10 cellular contexts compared by ENCODE assay signal in genomic region chr20:32204485-32205115, GRCh38. TPM values are rescaled to one million over a fixed set of nuclear protein-coding genes. Genes with fewer than 3 reads are reported as not detected.
DNase-seq lines count a peak whose midpoint lies in the region; ATAC-seq lines count a peak whose summit lies in the region.
"Had no signal": no experiment of that assay in that cellular context is flagged by ENCODE, and none has a peak within 500 bp of the region (broad histone marks: within the 10 kb centered on the region; RNA-seq: fewer than 3 reads in every experiment).

No MANE protein-coding gene starts in this region.

- CTCF ChIA-PET in activated CD4-positive, alpha-beta T cell treated with anti-CD3 and anti-CD28 coated beads for 36 hours (lab: Charles Lee): interaction anchor here (0.6 to 2.2 kb wide), 4 partner anchors 13 to 155 kb away, joined by 3 to 6 read pairs (median 4); no protein-coding TSS in a partner anchor
- CTCF ChIA-PET in activated CD8-positive, alpha-beta T cell treated with anti-CD3 and anti-CD28 coated beads, Interleukin-2, amount 10 ng/mL, durations not matched to agents 7 days and 5 days (lab: Charles Lee): interaction anchor here (0.8 kb wide), 1 partner anchor 112 kb away, joined by 3 read pairs; no protein-coding TSS in a partner anchor

- intact Hi-C loops in activated CD4-positive, alpha-beta T cell treated with anti-CD3 and anti-CD28 coated beads for 36 hours (cut with DNase I, micrococcal nuclease): loop anchor here (1.0 to 10.0 kb wide), 10 partner anchors 27 to 763 kb away; partner anchors contain the start of genes ASXL1 (in 1 of the 2), BCL2L1 (in 1 of the 2), KIF3B (in 1 of the 2) and TM9SF4 (in 1 of the 2)
- intact Hi-C loops in left colon (cut with DNase I, micrococcal nuclease): no loop called here

- peaks cover 88% of the 10 kb centered on the region for H3K36me3 Mint-ChIP-seq in activated CD4-positive, alpha-beta T cell treated with anti-CD3 and anti-CD28 coated beads for 36 hours (ENCODE audit: low read depth)
- peaks cover 31% of the 10 kb centered on the region for H3K36me3 Mint-ChIP-seq in activated CD8-positive, alpha-beta T cell treated with anti-CD3 and anti-CD28 coated beads, Interleukin-2, amount 10 ng/mL, durations not matched to agents 7 days and 5 days (ENCODE audit: low read depth)

- peak overlapping the region; percentile 99 for H3K4me3 Mint-ChIP-seq in activated CD4-positive, alpha-beta T cell treated with anti-CD3 and anti-CD28 coated beads for 36 hours
- peak overlapping the region; percentile 95 for H3K4me3 Mint-ChIP-seq in activated CD8-positive, alpha-beta T cell treated with anti-CD3 and anti-CD28 coated beads, Interleukin-2, amount 10 ng/mL, durations not matched to agents 7 days and 5 days

- H3K27ac ChIP-seq in substantia nigra (ENCODE audit: low read depth, low read length, poor library complexity, severe bottlenecking): peak overlapping the region; percentile 58

- peak overlapping the region; percentile 99 for H3K27ac Mint-ChIP-seq in activated CD4-positive, alpha-beta T cell treated with anti-CD3 and anti-CD28 coated beads for 36 hours
- peak overlapping the region; percentile 33 for H3K27ac Mint-ChIP-seq in activated CD8-positive, alpha-beta T cell treated with anti-CD3 and anti-CD28 coated beads, Interleukin-2, amount 10 ng/mL, durations not matched to agents 7 days and 5 days

- H3K9me3 Mint-ChIP-seq in activated CD4-positive, alpha-beta T cell treated with anti-CD3 and anti-CD28 coated beads for 36 hours (ENCODE audit: low read depth): no peaks in the 10 kb centered on the region
- H3K9me3 Mint-ChIP-seq in activated CD8-positive, alpha-beta T cell treated with anti-CD3 and anti-CD28 coated beads, Interleukin-2, amount 10 ng/mL, durations not matched to agents 7 days and 5 days (ENCODE audit: insufficient read depth): no peaks in the 10 kb centered on the region

- DNase-seq in activated CD4-positive, alpha-beta T cell treated with anti-CD3 and anti-CD28 coated beads for 36 hours: no peak
- DNase-seq in activated CD4-positive, alpha-beta T cell treated with anti-CD3 and anti-CD28 coated beads, Interleukin-2, amount 50 U/mL, for 4 hours: no peak
- no peak for DNase-seq in activated CD8-positive, alpha-beta T cell treated with anti-CD3 and anti-CD28 coated beads, Interleukin-2, amount 10 ng/mL, durations not matched to agents 7 days and 5 days
- no peak for DNase-seq in left colon
- DNase-seq in substantia nigra (lab: John Stamatoyannopoulos, UW): no peak
- DNase-seq in DMS 273 treated with DMSO at 0.1 percent for 48 hours (lab: John Stamatoyannopoulos, UW): no peak
- DNase-seq in HuH-7.5 (ENCODE audit: low spot score): no peak
- DNase-seq: amniotic stem cell, OCI-M1 had no signal

- H3K4me1 Mint-ChIP-seq in activated CD4-positive, alpha-beta T cell treated with anti-CD3 and anti-CD28 coated beads for 36 hours: peaks cover 66% of the 10 kb centered on the region
- peaks cover 62% of the 10 kb centered on the region for H3K4me1 Mint-ChIP-seq in activated CD8-positive, alpha-beta T cell treated with anti-CD3 and anti-CD28 coated beads, Interleukin-2, amount 10 ng/mL, durations not matched to agents 7 days and 5 days (ENCODE audit: low read depth)

- no peaks in the 10 kb centered on the region for H3K27me3 Mint-ChIP-seq in activated CD4-positive, alpha-beta T cell treated with anti-CD3 and anti-CD28 coated beads for 36 hours
- H3K27me3 Mint-ChIP-seq in activated CD8-positive, alpha-beta T cell treated with anti-CD3 and anti-CD28 coated beads, Interleukin-2, amount 10 ng/mL, durations not matched to agents 7 days and 5 days (ENCODE audit: low read depth): no peaks in the 10 kb centered on the region

- ATAC-seq in activated CD4-positive, alpha-beta T cell treated with anti-CD3 and anti-CD28 coated beads for 36 hours: no peak
- no peak for ATAC-seq in activated CD8-positive, alpha-beta T cell treated with anti-CD3 and anti-CD28 coated beads, Interleukin-2, amount 10 ng/mL, durations not matched to agents 7 days and 5 days
- peak; percentile 27 for ATAC-seq in left colon
- no peak for ATAC-seq in GM19324 (IDR thresholded peaks at IDR 0.05; ENCODE audit: low FRiP score, unreplicated experiment)

- POLR2A ChIA-PET in activated CD4-positive, alpha-beta T cell treated with anti-CD3 and anti-CD28 coated beads for 36 hours (lab: Charles Lee): interaction anchor here (0.6 to 3.5 kb wide), 12 partner anchors 14 to 254 kb away, joined by 3 to 40 read pairs (median 4); partner anchors contain the start of genes ASXL1 and TM9SF4
- POLR2A ChIA-PET in activated CD8-positive, alpha-beta T cell treated with anti-CD3 and anti-CD28 coated beads, Interleukin-2, amount 10 ng/mL, durations not matched to agents 7 days and 5 days (lab: Charles Lee): interaction anchor here (1.0 kb wide), 1 partner anchor 36 kb away, joined by 3 read pairs; no protein-coding TSS in a partner anchor

RNA-seq across cellular contexts. Expression of gene PLAGL2, which starts 2.9 kb away (rescaled TPM):
- total RNA-seq in activated CD4-positive, alpha-beta T cell treated with anti-CD3 and anti-CD28 coated beads for 36 hours: 10 to 100 TPM; 89.1 to 98.2 TPM
- total RNA-seq in activated CD8-positive, alpha-beta T cell treated with anti-CD3 and anti-CD28 coated beads, Interleukin-2, amount 10 ng/mL, durations not matched to agents 7 days and 5 days: 10 to 100 TPM; 21.9 to 22.9 TPM
- 10 to 100 TPM; 13.4 to 28.0 TPM for total RNA-seq in left colon

RNA-seq across cellular contexts. Expression of gene POFUT1, which starts 3.1 kb away (rescaled TPM):
- total RNA-seq in activated CD4-positive, alpha-beta T cell treated with anti-CD3 and anti-CD28 coated beads for 36 hours: 10 to 100 TPM; 51.8 to 54.3 TPM
- total RNA-seq in activated CD8-positive, alpha-beta T cell treated with anti-CD3 and anti-CD28 coated beads, Interleukin-2, amount 10 ng/mL, durations not matched to agents 7 days and 5 days: 10 to 100 TPM; 23.5 to 24.8 TPM
- total RNA-seq in left colon: 10 to 100 TPM; 36.6 to 63.2 TPM

Comparison
In these comparisons a context has a peak if more than half of its experiments do, and no peak if none do; other contexts are left out.
1. intact Hi-C loops: an anchor here in activated CD4-positive, alpha-beta T cell treated with anti-CD3 and anti-CD28 coated beads for 36 hours (1.0 to 10.0 kb wide); none called in left colon.